In genomic region chr11:62566247-62566646, GRCh38 we compare ENCODE assay signal across 1 cellular context.
TF ChIP-seq lines count a peak whose summit lies in the region.

No MANE protein-coding gene starts in this region.

TF ChIP-seq in endothelial cell of umbilical vein, 7 proteins besides CTCF, POLR2A, EP300 and RAD21:
- TF ChIP-seq FOS (IDR thresholded peaks at IDR 0.05; ENCODE audit: borderline replicate concordance, insufficient read depth, low read length) (no peak), GATA2 (IDR thresholded peaks at IDR 0.05; ENCODE audit: insufficient read depth, insufficient read length, low read depth, low read length) (no peak), EZH2 (IDR thresholded peaks at IDR 0.05; ENCODE audit: borderline replicate concordance, low read depth, low read length, severe bottlenecking) (no peak), MYC (IDR thresholded peaks at IDR 0.05; ENCODE audit: low read depth, low read length) (no peak), JUN (IDR thresholded peaks at IDR 0.05; ENCODE audit: borderline replicate concordance, insufficient read depth, insufficient read length, low read depth) (no peak), POLR2AphosphoS5 (IDR thresholded peaks at IDR 0.05; ENCODE audit: insufficient read depth, low read depth, low read length) (no peak), MAX (IDR thresholded peaks at IDR 0.05; ENCODE audit: insufficient read depth, insufficient read length) (no peak)
